In genomic region chr6:16130932-16131387, GRCh38 we compare ENCODE assay signal across 1 cellular context.
TF ChIP-seq lines count a peak whose summit lies in the region.

No MANE protein-coding gene starts in this region.

TF ChIP-seq in HepG2, 621 proteins besides CTCF, POLR2A, EP300 and RAD21 (continued from another document and continues in another):
- peak; percentile 90 for TF ChIP-seq ELF3 (CRISPR knock-in tag; IDR thresholded peaks at IDR 0.05)
- 0 out of 2 replicates have a peak, but pooled peaks have one; percentile 57 for TF ChIP-seq ZSCAN9 (CRISPR knock-in tag; IDR thresholded peaks at IDR 0.05; ENCODE audit: borderline replicate concordance)
- no peak for TF ChIP-seq ZNF749 (CRISPR knock-in tag; IDR thresholded peaks at IDR 0.05; ENCODE audit: borderline replicate concordance)
- no peak for TF ChIP-seq CREM (IDR thresholded peaks at IDR 0.05)
- no peak for TF ChIP-seq CREM (CRISPR knock-in tag; IDR thresholded peaks at IDR 0.05)
- TF ChIP-seq ZNF580 (CRISPR knock-in tag; IDR thresholded peaks at IDR 0.05; ENCODE audit: borderline replicate concordance, low read depth), result no peak
- peak; percentile 66 for TF ChIP-seq NCOA2 (CRISPR knock-in tag; IDR thresholded peaks at IDR 0.05)
- no peak for TF ChIP-seq MZF1 (CRISPR knock-in tag; IDR thresholded peaks at IDR 0.05; ENCODE audit: borderline replicate concordance)
- 0 out of 2 replicates have a peak, but pooled peaks have one; percentile 27 for TF ChIP-seq ZNF331 (CRISPR knock-in tag; IDR thresholded peaks at IDR 0.05)
- TF ChIP-seq TCF7L2 (IDR thresholded peaks at IDR 0.05; ENCODE audit: low read depth, low read length), result no peak
- no peak for TF ChIP-seq HDAC6 (IDR thresholded peaks at IDR 0.05; ENCODE audit: low read depth, low read length)
- TF ChIP-seq CCAR2 (optimal IDR thresholded peaks at IDR 0.05; ENCODE audit: low read depth, low read length), result no peak
- TF ChIP-seq SIX4 (CRISPR knock-in tag; IDR thresholded peaks at IDR 0.05), result peak; percentile 96
- TF ChIP-seq ZNF180 (CRISPR knock-in tag; IDR thresholded peaks at IDR 0.05; ENCODE audit: borderline replicate concordance, low read depth), result no peak
- TF ChIP-seq KAT8 (CRISPR knock-in tag; IDR thresholded peaks at IDR 0.05), result no peak
- TF ChIP-seq, protein P1, sequence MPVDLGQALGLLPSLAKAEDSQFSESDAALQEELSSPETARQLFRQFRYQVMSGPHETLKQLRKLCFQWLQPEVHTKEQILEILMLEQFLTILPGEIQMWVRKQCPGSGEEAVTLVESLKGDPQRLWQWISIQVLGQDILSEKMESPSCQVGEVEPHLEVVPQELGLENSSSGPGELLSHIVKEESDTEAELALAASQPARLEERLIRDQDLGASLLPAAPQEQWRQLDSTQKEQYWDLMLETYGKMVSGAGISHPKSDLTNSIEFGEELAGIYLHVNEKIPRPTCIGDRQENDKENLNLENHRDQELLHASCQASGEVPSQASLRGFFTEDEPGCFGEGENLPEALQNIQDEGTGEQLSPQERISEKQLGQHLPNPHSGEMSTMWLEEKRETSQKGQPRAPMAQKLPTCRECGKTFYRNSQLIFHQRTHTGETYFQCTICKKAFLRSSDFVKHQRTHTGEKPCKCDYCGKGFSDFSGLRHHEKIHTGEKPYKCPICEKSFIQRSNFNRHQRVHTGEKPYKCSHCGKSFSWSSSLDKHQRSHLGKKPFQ (CRISPR knock-in tag; IDR thresholded peaks at IDR 0.05; ENCODE audit: insufficient replicate concordance), result no peak
- no peak for TF ChIP-seq MTF1 (CRISPR knock-in tag; IDR thresholded peaks at IDR 0.05)
- no peak for TF ChIP-seq ZZZ3 (CRISPR knock-in tag; IDR thresholded peaks at IDR 0.05; ENCODE audit: borderline replicate concordance)
- no peak for TF ChIP-seq CBFB (CRISPR knock-in tag; IDR thresholded peaks at IDR 0.05)
- TF ChIP-seq ZNF646 (CRISPR knock-in tag; IDR thresholded peaks at IDR 0.05), result no peak
- no peak for TF ChIP-seq PBX2 (CRISPR knock-in tag; IDR thresholded peaks at IDR 0.05)
- TF ChIP-seq ZNF7 (CRISPR knock-in tag; IDR thresholded peaks at IDR 0.05), result no peak
- no peak for TF ChIP-seq RFX5 (IDR thresholded peaks at IDR 0.05; ENCODE audit: low read depth, low read length)
- no peak for TF ChIP-seq HMG20B (CRISPR knock-in tag; conservative IDR thresholded peaks at IDR 0.05)
- no peak for TF ChIP-seq TGIF2 (CRISPR knock-in tag; IDR thresholded peaks at IDR 0.05)
- TF ChIP-seq ZNF674 (CRISPR knock-in tag; IDR thresholded peaks at IDR 0.05; ENCODE audit: low read depth), result no peak
- no peak for TF ChIP-seq CHCHD3 (CRISPR knock-in tag; IDR thresholded peaks at IDR 0.05)
- 0 out of 2 replicates have a peak, but pooled peaks have one; percentile 27 for TF ChIP-seq GATAD1 (CRISPR knock-in tag; IDR thresholded peaks at IDR 0.05)
- no peak for TF ChIP-seq ZNF549 (CRISPR knock-in tag; IDR thresholded peaks at IDR 0.05)
- TF ChIP-seq HOXA3 (CRISPR knock-in tag; IDR thresholded peaks at IDR 0.05), result no peak
- TF ChIP-seq, protein P2, sequence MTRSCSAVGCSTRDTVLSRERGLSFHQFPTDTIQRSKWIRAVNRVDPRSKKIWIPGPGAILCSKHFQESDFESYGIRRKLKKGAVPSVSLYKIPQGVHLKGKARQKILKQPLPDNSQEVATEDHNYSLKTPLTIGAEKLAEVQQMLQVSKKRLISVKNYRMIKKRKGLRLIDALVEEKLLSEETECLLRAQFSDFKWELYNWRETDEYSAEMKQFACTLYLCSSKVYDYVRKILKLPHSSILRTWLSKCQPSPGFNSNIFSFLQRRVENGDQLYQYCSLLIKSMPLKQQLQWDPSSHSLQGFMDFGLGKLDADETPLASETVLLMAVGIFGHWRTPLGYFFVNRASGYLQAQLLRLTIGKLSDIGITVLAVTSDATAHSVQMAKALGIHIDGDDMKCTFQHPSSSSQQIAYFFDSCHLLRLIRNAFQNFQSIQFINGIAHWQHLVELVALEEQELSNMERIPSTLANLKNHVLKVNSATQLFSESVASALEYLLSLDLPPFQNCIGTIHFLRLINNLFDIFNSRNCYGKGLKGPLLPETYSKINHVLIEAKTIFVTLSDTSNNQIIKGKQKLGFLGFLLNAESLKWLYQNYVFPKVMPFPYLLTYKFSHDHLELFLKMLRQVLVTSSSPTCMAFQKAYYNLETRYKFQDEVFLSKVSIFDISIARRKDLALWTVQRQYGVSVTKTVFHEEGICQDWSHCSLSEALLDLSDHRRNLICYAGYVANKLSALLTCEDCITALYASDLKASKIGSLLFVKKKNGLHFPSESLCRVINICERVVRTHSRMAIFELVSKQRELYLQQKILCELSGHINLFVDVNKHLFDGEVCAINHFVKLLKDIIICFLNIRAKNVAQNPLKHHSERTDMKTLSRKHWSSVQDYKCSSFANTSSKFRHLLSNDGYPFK (CRISPR knock-in tag; IDR thresholded peaks at IDR 0.05; ENCODE audit: borderline replicate concordance), result no peak
- TF ChIP-seq, protein P3, sequence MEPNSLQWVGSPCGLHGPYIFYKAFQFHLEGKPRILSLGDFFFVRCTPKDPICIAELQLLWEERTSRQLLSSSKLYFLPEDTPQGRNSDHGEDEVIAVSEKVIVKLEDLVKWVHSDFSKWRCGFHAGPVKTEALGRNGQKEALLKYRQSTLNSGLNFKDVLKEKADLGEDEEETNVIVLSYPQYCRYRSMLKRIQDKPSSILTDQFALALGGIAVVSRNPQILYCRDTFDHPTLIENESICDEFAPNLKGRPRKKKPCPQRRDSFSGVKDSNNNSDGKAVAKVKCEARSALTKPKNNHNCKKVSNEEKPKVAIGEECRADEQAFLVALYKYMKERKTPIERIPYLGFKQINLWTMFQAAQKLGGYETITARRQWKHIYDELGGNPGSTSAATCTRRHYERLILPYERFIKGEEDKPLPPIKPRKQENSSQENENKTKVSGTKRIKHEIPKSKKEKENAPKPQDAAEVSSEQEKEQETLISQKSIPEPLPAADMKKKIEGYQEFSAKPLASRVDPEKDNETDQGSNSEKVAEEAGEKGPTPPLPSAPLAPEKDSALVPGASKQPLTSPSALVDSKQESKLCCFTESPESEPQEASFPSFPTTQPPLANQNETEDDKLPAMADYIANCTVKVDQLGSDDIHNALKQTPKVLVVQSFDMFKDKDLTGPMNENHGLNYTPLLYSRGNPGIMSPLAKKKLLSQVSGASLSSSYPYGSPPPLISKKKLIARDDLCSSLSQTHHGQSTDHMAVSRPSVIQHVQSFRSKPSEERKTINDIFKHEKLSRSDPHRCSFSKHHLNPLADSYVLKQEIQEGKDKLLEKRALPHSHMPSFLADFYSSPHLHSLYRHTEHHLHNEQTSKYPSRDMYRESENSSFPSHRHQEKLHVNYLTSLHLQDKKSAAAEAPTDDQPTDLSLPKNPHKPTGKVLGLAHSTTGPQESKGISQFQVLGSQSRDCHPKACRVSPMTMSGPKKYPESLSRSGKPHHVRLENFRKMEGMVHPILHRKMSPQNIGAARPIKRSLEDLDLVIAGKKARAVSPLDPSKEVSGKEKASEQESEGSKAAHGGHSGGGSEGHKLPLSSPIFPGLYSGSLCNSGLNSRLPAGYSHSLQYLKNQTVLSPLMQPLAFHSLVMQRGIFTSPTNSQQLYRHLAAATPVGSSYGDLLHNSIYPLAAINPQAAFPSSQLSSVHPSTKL (CRISPR knock-in tag; IDR thresholded peaks at IDR 0.05), result peak; percentile 45; the same call in 1 of the 2 replicates
- TF ChIP-seq RXRB (CRISPR knock-in tag; IDR thresholded peaks at IDR 0.05; ENCODE audit: borderline replicate concordance), result peak; percentile 97
- peak; percentile 77; the same call in 1 of the 2 replicates for TF ChIP-seq RXRA (CRISPR knock-in tag; IDR thresholded peaks at IDR 0.05)
- TF ChIP-seq PAXIP1 (CRISPR knock-in tag; conservative IDR thresholded peaks at IDR 0.05), result 0 out of 2 replicates have a peak, but pooled peaks have one; percentile 30
- TF ChIP-seq ERF (CRISPR knock-in tag; IDR thresholded peaks at IDR 0.05), result 0 out of 2 replicates have a peak, but pooled peaks have one; percentile 25
- TF ChIP-seq CC2D1A (CRISPR knock-in tag; IDR thresholded peaks at IDR 0.05), result no peak
- no peak for TF ChIP-seq PAF1 (CRISPR knock-in tag; IDR thresholded peaks at IDR 0.05)
- TF ChIP-seq, protein P4, sequence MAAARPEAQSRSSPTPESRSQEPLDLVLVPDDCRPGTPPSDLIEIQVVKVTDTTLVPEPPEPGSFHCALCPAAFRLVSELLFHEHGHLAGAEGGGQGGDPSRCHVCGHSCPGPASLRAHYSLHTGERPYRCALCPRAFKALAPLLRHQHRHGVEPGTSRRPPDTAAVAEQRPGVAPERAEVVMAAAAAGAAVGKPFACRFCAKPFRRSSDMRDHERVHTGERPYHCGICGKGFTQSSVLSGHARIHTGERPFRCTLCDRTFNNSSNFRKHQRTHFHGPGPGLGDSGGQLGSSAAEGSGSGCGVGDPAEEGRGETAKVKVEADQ (CRISPR knock-in tag; IDR thresholded peaks at IDR 0.05; ENCODE audit: borderline replicate concordance), result no peak
- TF ChIP-seq ZFP41 (CRISPR knock-in tag; IDR thresholded peaks at IDR 0.05; ENCODE audit: borderline replicate concordance), result no peak
- no peak for TF ChIP-seq KMT2B (CRISPR knock-in tag; IDR thresholded peaks at IDR 0.05)
- TF ChIP-seq ZNF207 (IDR thresholded peaks at IDR 0.05; ENCODE audit: borderline replicate concordance), result no peak
- no peak for TF ChIP-seq NR2C2 (CRISPR knock-in tag; IDR thresholded peaks at IDR 0.05; ENCODE audit: borderline replicate concordance)
- no peak for TF ChIP-seq ARNT2 (CRISPR knock-in tag; IDR thresholded peaks at IDR 0.05; ENCODE audit: low read depth)
- TF ChIP-seq ZNF567 (CRISPR knock-in tag; IDR thresholded peaks at IDR 0.05; ENCODE audit: borderline replicate concordance), result no peak
- TF ChIP-seq FOXM1 (CRISPR knock-in tag; IDR thresholded peaks at IDR 0.05), result no peak
